Comparison of ENCODE assay signal across 30 cellular contexts in genomic region chr5:168428552-168428951, GRCh38.
"Had no signal": no experiment of that assay in that cellular context is flagged by ENCODE, and none has a peak within 500 bp of the region (broad histone marks: within the 10 kb centered on the region; RNA-seq: fewer than 3 reads in every experiment).

No MANE protein-coding gene starts in this region.

- DNase-seq: activated effector memory CD4-positive, alpha-beta T cell treated with anti-CD3 and anti-CD28 coated beads, Interleukin-2, amount 50 U/mL, for 16 hours; activated effector memory CD4-positive, alpha-beta T cell treated with Interleukin-2 at 50 U/mL for 16 hours; activated gamma-delta T cell; activated gamma-delta T cell treated with Interleukin-2 at 50 U/mL for 16 hours; activated naive CD4-positive, alpha-beta T cell; activated naive CD4-positive, alpha-beta T cell treated with anti-CD3 and anti-CD28 coated beads for 36 hours; activated naive CD4-positive, alpha-beta T cell treated with anti-CD3 and anti-CD28 coated beads, Interleukin-2, amount 10 ng/mL, durations not matched to agents 7 days and 5 days; activated naive CD4-positive, alpha-beta T cell treated with anti-CD3 and anti-CD28 coated beads, Interleukin-2, amount 50 U/mL, for 16 hours; activated naive CD4-positive, alpha-beta T cell treated with Interleukin-2 at 50 U/mL for 16 hours; activated naive CD8-positive, alpha-beta T cell treated with anti-CD3 and anti-CD28 coated beads for 36 hours; activated naive CD8-positive, alpha-beta T cell treated with anti-CD3 and anti-CD28 coated beads, Interleukin-2, amount 10 ng/mL, durations not matched to agents 7 days and 5 days; activated naive CD8-positive, alpha-beta T cell treated with anti-CD3 and anti-CD28 coated beads, Interleukin-2, amount 50 U/mL, for 24 hours; activated T-cell treated with anti-CD3 and anti-CD28 coated beads for 4 hours; activated T-cell treated with anti-CD3 and anti-CD28 coated beads, Interleukin-2, amount 50 U/mL, for 1 hour; activated T-cell treated with anti-CD3 and anti-CD28 coated beads, Interleukin-2, amount 50 U/mL, for 24 hours; activated T-cell treated with anti-CD3 and anti-CD28 coated beads, Interleukin-2, amount 50 U/mL, for 4 hours; activated T-cell treated with anti-CD3 and anti-CD28 coated beads, Interleukin-2, amount 50 U/mL, for 48 hours; activated T-cell treated with anti-CD3 and anti-CD28 coated beads, Interleukin-2, amount 50 U/mL, for 72 hours; adrenal gland; amniotic stem cell; amygdala; anterior cingulate cortex; aorta; body of pancreas; brain microvascular endothelial cell; central memory CD4-positive, alpha-beta T cell; cerebellar nuclear complex had no signal

- H3K27ac ChIP-seq: adrenal gland, ascending aorta, body of pancreas, brain microvascular endothelial cell, breast epithelium, cardiac muscle cell had no signal
